ENCODE assay signal across 8 cellular contexts in the genomic region with DNA sequence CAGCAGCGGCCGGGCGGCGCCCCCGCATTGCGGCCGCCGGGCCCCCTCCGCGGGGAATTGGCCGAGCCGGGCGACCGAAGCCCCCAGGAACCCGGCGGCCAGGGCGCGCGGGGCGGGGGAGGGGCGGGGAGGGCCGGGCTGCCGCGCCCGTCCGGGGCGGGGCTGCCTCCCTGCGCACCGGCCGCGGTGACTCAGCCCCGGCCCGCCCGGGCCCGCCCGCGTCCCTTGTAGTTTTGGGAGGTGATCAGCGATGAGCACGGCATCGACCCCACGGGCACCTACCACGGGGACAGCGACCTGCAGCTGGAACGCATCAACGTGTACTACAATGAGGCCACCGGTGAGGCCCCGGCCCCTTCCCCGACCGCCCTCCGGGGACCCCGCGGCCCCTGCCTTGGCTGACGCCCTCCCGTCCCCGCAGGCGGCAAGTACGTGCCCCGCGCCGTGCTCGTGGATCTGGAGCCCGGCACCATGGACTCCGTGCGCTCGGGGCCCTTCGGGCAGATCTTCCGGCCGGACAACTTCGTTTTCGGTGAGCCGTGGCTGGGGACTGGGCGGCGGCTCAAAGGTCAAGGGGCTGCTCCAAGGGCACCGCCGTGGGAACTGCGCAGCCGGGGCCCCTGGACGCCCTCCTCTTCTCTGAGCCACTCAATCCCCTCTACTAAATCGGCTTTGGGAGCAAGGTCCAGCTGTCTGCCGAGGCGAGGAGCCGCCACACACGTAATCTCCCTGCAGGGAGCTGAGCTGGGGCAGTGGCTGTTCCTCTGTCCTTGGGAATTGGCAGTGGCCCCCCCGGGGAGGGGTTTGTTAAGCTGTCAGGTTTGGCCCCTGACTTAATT. TPM values are rescaled to one million over a fixed set of nuclear protein-coding genes. Genes with fewer than 3 reads are reported as not detected.
A peak's percentile ranks its signal among the peaks of the same experiment; 100 is the strongest.
DNase-seq lines count a peak whose midpoint lies in the region; ATAC-seq, FAIRE-seq and TF ChIP-seq lines count a peak whose summit lies in the region.

No MANE protein-coding gene starts in this region.

- TF ChIP-seq CTCF in C4-2B (conservative IDR thresholded peaks at IDR 0.05) (no peak), foreskin fibroblast (IDR thresholded peaks at IDR 0.05; ENCODE audit: low read depth, low read length) (no peak), pancreas (IDR thresholded peaks at IDR 0.05) (no peak), transverse colon (IDR thresholded peaks at IDR 0.05) (no peak)

- H3K4me2 ChIP-seq in GM23248 (ENCODE audit: unreplicated experiment), result peak overlapping the region; percentile 90

- H3K79me2 ChIP-seq in GM23248 (ENCODE audit: insufficient read depth), result peaks cover 54% of the 10 kb centered on the region

- peaks cover 22% of the 10 kb centered on the region for H3F3A ChIP-seq in GM23248 (ENCODE audit: insufficient read depth)

- no peak for FAIRE-seq in pancreas (lab: Jason Lieb, UNC)

- H3K27me3 ChIP-seq in GM23248 (replicated peaks; ENCODE audit: insufficient read depth) (no peaks in the 10 kb centered on the region), pancreas (no peaks in the 10 kb centered on the region), transverse colon (no peaks in the 10 kb centered on the region)

- peak overlapping the region; percentile 99 for H3K27ac ChIP-seq in C4-2B
- peak overlapping the region; percentile 82 for H3K27ac ChIP-seq in GM23248
- H3K27ac ChIP-seq in pancreas, result peak overlapping the region; percentile 76 to 91 (median 82)
- H3K27ac ChIP-seq in transverse colon, result peak overlapping the region; percentile 86 to 100 (median 93)

- WGBS in GM23248 (ENCODE audit: low coverage in 1 of 2, low lambda C conversion rate in 2 of 2, missing lambda C conversion rate in 2 of 2), 2 experiments, result 1 to 2% methylated on average over 30 to 61 of the region's 84 CpGs
- 1% methylated on average over 48 to 84 of the region's 84 CpGs for WGBS in pancreas, 2 donors
- WGBS in transverse colon (ENCODE audit: low coverage in 1 of 2), 2 donors, result 2% methylated on average over 55 of the region's 84 CpGs; no CpG with 5 or more reads in 1 of the 2 donors

- in situ Hi-C loops in GM23248 (cut with MboI), result no loop called here
- in situ Hi-C loops in transverse colon (cut with MboI; ENCODE audit: low pct_ligation_motif_present in 1 of 4, low pct_unique_long_range_greater_than_20kb in 1 of 4, low sequenced_read_pairs in 3 of 4), result no loop called here

- H3K4me1 ChIP-seq in GM23248 (ENCODE audit: insufficient read depth), result peaks cover 13% of the 10 kb centered on the region; the same call in 1 of the 2 replicates
- H3K4me1 ChIP-seq in pancreas, result peaks cover 8 to 32% (median 22%) of the 10 kb centered on the region in 3 donors
- peaks cover 37 to 56% (median 47%) of the 10 kb centered on the region in 4 donors for H3K4me1 ChIP-seq in transverse colon

- DNase-seq in GM23248 (peak; percentile 89), NOMO-1 (lab: John Stamatoyannopoulos, UW; ENCODE audit: unreplicated experiment in 2 of 2) (peak; percentile 47 to 74), foreskin fibroblast (peak; percentile 44 to 83), pancreas (peak; percentile 80 to 92 (median 86)), transverse colon (peak; percentile 80)
- peak; percentile 64 for DNase-seq in activated T-helper 9 cell treated with anti-CD3 and anti-CD28 coated beads, Interleukin-2, amount 50 U/mL, for 16 hours (ENCODE audit: low read depth)

- TF ChIP-seq EP300 in transverse colon (IDR thresholded peaks at IDR 0.05; ENCODE audit: low read depth), result no peak

- peak overlapping the region; percentile 89 for H3K9ac ChIP-seq in GM23248

- H4K20me1 ChIP-seq in GM23248 (ENCODE audit: insufficient read depth), result peaks cover 19% of the 10 kb centered on the region; the same call in 1 of the 2 replicates

- H3K36me3 ChIP-seq in GM23248 (ENCODE audit: low read depth) (peaks cover 18% of the 10 kb centered on the region), pancreas (peaks cover 7 to 11% (median 8%) of the 10 kb centered on the region in 3 donors), transverse colon (peaks cover 0 to 5% (median 0%) of the 10 kb centered on the region in 4 donors)

- intact Hi-C loops in pancreas (cut with DNase I), result no loop called here
- intact Hi-C loops in transverse colon (cut with DNase I; ENCODE audit: low total_unique reads), result no loop called here

- no peaks in the 10 kb centered on the region for H3K9me2 ChIP-seq in GM23248 (ENCODE audit: insufficient read depth)

- peak; percentile 22 to 55 (median 36) for ATAC-seq in pancreas
- no peak for ATAC-seq in HG03135 (IDR thresholded peaks at IDR 0.05; ENCODE audit: unreplicated experiment)

- TF ChIP-seq POLR2A in transverse colon (IDR thresholded peaks at IDR 0.05), result peak; percentile 19

- H3K4me3 ChIP-seq in GM23248 (peak overlapping the region; percentile 84), foreskin fibroblast (ENCODE audit: low read depth in 1 of 2, low read length in 2 of 2) (peak overlapping the region; percentile 76 to 80), pancreas (peak overlapping the region; percentile 57 to 97 (median 93)), transverse colon (peak overlapping the region; percentile 49 to 95 (median 74))

- H3K9me3 ChIP-seq in GM23248 (ENCODE audit: low read depth) (no peaks in the 10 kb centered on the region), pancreas (no peaks in the 10 kb centered on the region), transverse colon (no peaks in the 10 kb centered on the region)

- H2AFZ ChIP-seq in GM23248, result no peak overlapping the region

RNA-seq across cellular contexts. Expression of a gene that starts 0.6 kb away (rescaled TPM):
- 148 and 159 TPM in 2 replicates for total RNA-seq in GM23248 (2014; rRNA removed; shearing (Covaris generic))
- polyA plus RNA-seq in GM23248 (2016; fragmentation: Nextera tagmentation; extraction: Ambion mirVana) (373 and 391 TPM in 2 replicates), pancreas (100 to 1,000 TPM in 1 of 2 donors, 10 to 100 TPM in 1; 96.2 to 143 TPM)
- total RNA-seq in pancreas (10 to 100 TPM; 40.9 to 87.6 (median 64.7) TPM), transverse colon (100 to 1,000 TPM; 223 to 390 (median 348) TPM)

RNA-seq across cellular contexts. Expression of a gene that starts 9.4 kb away (rescaled TPM):
- not detected in 2 replicates for total RNA-seq in GM23248 (2014; rRNA removed; shearing (Covaris generic))
- not detected in 2 replicates for polyA plus RNA-seq in GM23248 (2016; fragmentation: Nextera tagmentation; extraction: Ambion mirVana)
- total RNA-seq in pancreas, result not detected
- under 1 TPM in 1 of 2 donors, not detected in 1; 0.23 TPM for polyA plus RNA-seq in pancreas
- not detected for total RNA-seq in transverse colon

RNA-seq across cellular contexts. Expression of a gene that starts 11.0 kb away (rescaled TPM):
- not detected in 2 replicates for total RNA-seq in GM23248 (2014; rRNA removed; shearing (Covaris generic))
- polyA plus RNA-seq in GM23248 (2016; fragmentation: Nextera tagmentation; extraction: Ambion mirVana) (not detected in 2 replicates), pancreas (under 1 TPM; 0.21 to 0.42 TPM)
- total RNA-seq in pancreas (under 1 TPM in 2 of 6 donors, not detected in 4; 0.12 to 0.19 TPM), transverse colon (not detected)

RNA-seq across cellular contexts. Expression of a gene that starts 13.4 kb away (rescaled TPM):
- total RNA-seq in GM23248 (2014; rRNA removed; shearing (Covaris generic)), result 65.0 and 69.6 TPM in 2 replicates
- polyA plus RNA-seq in GM23248 (2016; fragmentation: Nextera tagmentation; extraction: Ambion mirVana) (34.4 and 38.5 TPM in 2 replicates), pancreas (10 to 100 TPM; 28.7 to 34.2 TPM)
- total RNA-seq in pancreas (10 to 100 TPM; 22.3 to 34.0 (median 29.0) TPM), transverse colon (10 to 100 TPM; 28.1 to 90.5 (median 53.9) TPM)

RNA-seq across cellular contexts. Expression of a gene that starts 14.4 kb away (rescaled TPM):
- not detected in 2 replicates for total RNA-seq in GM23248 (2014; rRNA removed; shearing (Covaris generic))
- not detected in 2 replicates for polyA plus RNA-seq in GM23248 (2016; fragmentation: Nextera tagmentation; extraction: Ambion mirVana)
- total RNA-seq in pancreas, result under 1 TPM in 1 of 6 donors, not detected in 5; 0.09 TPM
- polyA plus RNA-seq in pancreas, result under 1 TPM; 0.61 TPM
- total RNA-seq in transverse colon, result not detected
